In the genomic region with DNA sequence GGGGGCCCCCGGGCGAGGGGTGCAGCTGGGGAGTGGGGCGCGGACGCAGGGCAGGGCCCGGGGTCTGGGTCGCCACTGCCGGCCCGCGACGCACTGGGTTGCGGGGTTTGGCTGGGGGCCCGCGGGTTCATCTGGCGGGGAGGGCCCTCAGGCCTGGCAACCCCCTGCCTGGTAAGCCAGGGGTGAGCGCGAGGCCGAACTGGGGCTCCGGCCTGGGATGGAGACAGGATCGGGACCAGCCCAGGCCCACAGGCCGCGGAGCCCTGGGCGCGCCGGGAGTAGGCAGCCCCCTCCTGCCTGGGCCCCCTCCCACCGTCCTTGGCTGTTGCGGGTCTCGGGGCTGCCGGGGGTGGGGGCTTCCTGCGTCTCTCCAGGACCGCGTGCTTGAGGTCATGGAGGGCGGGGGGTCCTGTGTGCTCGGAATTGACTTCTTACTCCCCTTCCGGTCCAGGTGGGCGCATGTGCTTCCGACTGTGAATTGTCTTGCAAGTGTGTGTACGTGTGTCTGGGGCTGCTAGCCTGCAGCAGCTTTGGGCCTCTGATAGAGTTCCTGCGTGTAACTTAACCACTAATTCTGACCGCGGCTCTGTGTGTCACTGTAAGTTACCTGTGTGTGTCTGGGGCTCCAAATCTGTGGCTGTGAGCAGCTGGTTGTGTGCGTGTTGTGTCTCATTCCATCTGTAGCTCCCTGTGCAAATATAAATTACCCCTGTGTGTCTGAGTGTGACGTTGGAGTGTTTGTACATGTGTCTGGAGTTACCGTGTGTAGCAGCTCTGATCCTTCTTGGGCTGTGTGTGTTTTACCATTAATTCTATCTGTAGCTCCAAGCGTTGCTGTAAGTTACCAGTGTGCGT, we compare ENCODE assay signal across 8 cellular contexts. TPM values are rescaled to one million over a fixed set of nuclear protein-coding genes. Genes with fewer than 3 reads are reported as not detected.
A peak's percentile ranks its signal among the peaks of the same experiment; 100 is the strongest.
DNase-seq lines count a peak whose midpoint lies in the region; ATAC-seq and TF ChIP-seq lines count a peak whose summit lies in the region.

No MANE protein-coding gene starts in this region.

- H3K36me3 ChIP-seq in naive thymus-derived CD4-positive, alpha-beta T cell (ENCODE audit: control insufficient read depth in 2 of 3, insufficient read depth in 3 of 3, low read length in 3 of 3), result peaks cover 0 to 28% (median 0%) of the 10 kb centered on the region in 3 experiments
- no peaks in the 10 kb centered on the region for H3K36me3 ChIP-seq in thoracic aorta

- intact Hi-C loops in naive thymus-derived CD4-positive, alpha-beta T cell (cut with micrococcal nuclease), result loop anchor here (1.0 to 10.0 kb wide), 4 partner anchors 13 to 266 kb away; partner anchors contain the start of genes HPN (in 1 of the 2) and ZNF181 (in 1 of the 2)

- ATAC-seq in GM19372 (IDR thresholded peaks at IDR 0.05; ENCODE audit: low read depth, unreplicated experiment) (peak; percentile 4), thoracic aorta (ENCODE audit: insufficient number of reproducible peaks, low FRiP score, low read depth) (no peak), GM18519 (IDR thresholded peaks at IDR 0.05; ENCODE audit: low FRiP score, unreplicated experiment) (no peak)
- peak; percentile 46 for ATAC-seq in naive thymus-derived CD4-positive, alpha-beta T cell

- TF ChIP-seq POLR2A in erythroblast (IDR thresholded peaks at IDR 0.05; ENCODE audit: low read length), result no peak

- H3K9me3 ChIP-seq in naive thymus-derived CD4-positive, alpha-beta T cell (ENCODE audit: control insufficient read depth in 2 of 3, low read length in 3 of 3), result no peaks in the 10 kb centered on the region
- H3K9me3 ChIP-seq in thoracic aorta, result no peaks in the 10 kb centered on the region

- H3K4me3 ChIP-seq in AG10803 (ENCODE audit: low read length) (peak overlapping the region; percentile 74), thoracic aorta (peak overlapping the region; percentile 95)
- peak overlapping the region; percentile 72 for H3K4me3 ChIP-seq in naive thymus-derived CD4-positive, alpha-beta T cell (ENCODE audit: low read length)

- POLR2A ChIA-PET in naive thymus-derived CD4-positive, alpha-beta T cell (lab: Charles Lee), result interaction anchor here (0.7 to 10.7 kb wide), 15 partner anchors 11 to 267 kb away, joined by 3 to 237 read pairs (median 4); partner anchors contain the start of genes ZNF30 and ZNF792

- TF ChIP-seq CTCF in AG10803 (conservative IDR thresholded peaks at IDR 0.05; ENCODE audit: low read length) (no peak), thoracic aorta (IDR thresholded peaks at IDR 0.05) (no peak)

- H3K4me3 Mint-ChIP-seq in naive thymus-derived CD4-positive, alpha-beta T cell, result peak overlapping the region; percentile 94 to 100 (median 98)

- H3K27ac ChIP-seq in naive thymus-derived CD4-positive, alpha-beta T cell (ENCODE audit: low read depth, low read length), result peak overlapping the region; percentile 97
- peak overlapping the region; percentile 100 for H3K27ac ChIP-seq in thoracic aorta

- H3K36me3 Mint-ChIP-seq in naive thymus-derived CD4-positive, alpha-beta T cell, result peaks cover 6 to 23% (median 12%) of the 10 kb centered on the region in 5 donors

- H3K9me3 Mint-ChIP-seq in naive thymus-derived CD4-positive, alpha-beta T cell, result peaks cover 0 to 4% (median 0%) of the 10 kb centered on the region in 11 donors

- H3K27me3 ChIP-seq in naive thymus-derived CD4-positive, alpha-beta T cell (ENCODE audit: control insufficient read depth in 2 of 2, insufficient read depth in 2 of 2, low read length in 2 of 2), result no peaks in the 10 kb centered on the region
- H3K27me3 ChIP-seq in thoracic aorta (replicated peaks; ENCODE audit: insufficient read depth), result no peaks in the 10 kb centered on the region

- H3K4me1 Mint-ChIP-seq in naive thymus-derived CD4-positive, alpha-beta T cell, result peaks cover 57 to 83% (median 70%) of the 10 kb centered on the region in 7 donors

- peak overlapping the region; percentile 94 to 100 (median 97) for H3K27ac Mint-ChIP-seq in naive thymus-derived CD4-positive, alpha-beta T cell

- peaks cover 62 to 66% of the 10 kb centered on the region in 2 donors for H3K4me1 ChIP-seq in naive thymus-derived CD4-positive, alpha-beta T cell (ENCODE audit: control insufficient read depth in 2 of 2, insufficient read depth in 2 of 2, low read length in 2 of 2)
- H3K4me1 ChIP-seq in thoracic aorta (ENCODE audit: control insufficient read depth in 1 of 2, low read depth in 2 of 2), result peaks cover 3 to 60% of the 10 kb centered on the region in 2 donors

- DNase-seq in AG10803 (ENCODE audit: low read depth) (peak; percentile 34), NCI-H526 (lab: John Stamatoyannopoulos, UW) (peak; percentile 60 to 78), erythroblast (lab: John Stamatoyannopoulos, UW) (peak; percentile 33 to 52), thoracic aorta (ENCODE audit: low spot score) (no peak)
- DNase-seq in activated CD8-positive, alpha-beta memory T cell treated with anti-CD3 and anti-CD28 coated beads, Interleukin-2, amount 50 U/mL, for 4 hours, result peak; percentile 56
- DNase-seq in naive thymus-derived CD4-positive, alpha-beta T cell, result peak in 8 of 9 donors; percentile 61 to 76 (median 70)

- no peaks in the 10 kb centered on the region for H3K27me3 Mint-ChIP-seq in naive thymus-derived CD4-positive, alpha-beta T cell

- CTCF ChIA-PET in naive thymus-derived CD4-positive, alpha-beta T cell (lab: Charles Lee), result interaction anchor here (0.5 to 3.6 kb wide), 9 partner anchors 11 to 212 kb away, joined by 3 to 39 read pairs (median 3); no protein-coding TSS in a partner anchor

RNA-seq across cellular contexts. Expression of gene GRAMD1A, which starts 0.8 kb away (rescaled TPM):
- total RNA-seq in naive thymus-derived CD4-positive, alpha-beta T cell, result 100 to 1,000 TPM in 4 of 5 experiments, 10 to 100 TPM in 1; 90.1 to 286 (median 253) TPM
- polyA plus RNA-seq in naive thymus-derived CD4-positive, alpha-beta T cell, result 10 to 100 TPM; 33.6 to 74.9 TPM
- total RNA-seq in thoracic aorta, result 10 to 100 TPM; 42.9 to 83.5 TPM

RNA-seq across cellular contexts. Expression of gene SCN1B, which starts 29.4 kb away (rescaled TPM):
- total RNA-seq in naive thymus-derived CD4-positive, alpha-beta T cell, result 1 to 10 TPM in 4 of 5 experiments, under 1 TPM in 1; 0.48 to 1.9 (median 1.8) TPM
- under 1 TPM in 1 of 2 donors, not detected in 1; 0.23 TPM for polyA plus RNA-seq in naive thymus-derived CD4-positive, alpha-beta T cell
- 10 to 100 TPM; 25.1 to 26.0 TPM for total RNA-seq in thoracic aorta

RNA-seq across cellular contexts. Expression of gene ZNF792, which starts 36.8 kb away (rescaled TPM):
- 10 to 100 TPM; 11.0 to 33.9 (median 14.7) TPM for total RNA-seq in naive thymus-derived CD4-positive, alpha-beta T cell
- polyA plus RNA-seq in naive thymus-derived CD4-positive, alpha-beta T cell, result 10 to 100 TPM; 18.3 to 23.5 TPM
- total RNA-seq in thoracic aorta, result 1 to 10 TPM; 5.5 to 8.5 TPM

RNA-seq across cellular contexts. Expression of gene HPN, which starts 40.6 kb away (rescaled TPM):
- total RNA-seq in naive thymus-derived CD4-positive, alpha-beta T cell, result not detected
- polyA plus RNA-seq in naive thymus-derived CD4-positive, alpha-beta T cell, result not detected
- 1 to 10 TPM in 1 of 2 donors, under 1 TPM in 1; 0.35 to 5.4 TPM for total RNA-seq in thoracic aorta

Comparison
In these comparisons a context has a peak if more than half of its experiments do, and no peak if none do; other contexts are left out.
1. ATAC-seq: peak in GM19372 (single experiment) and naive thymus-derived CD4-positive, alpha-beta T cell (single experiment); none in thoracic aorta (single experiment) and GM18519 (single experiment).
2. RNA of gene SCN1B, which starts 29.4 kb away (total RNA-seq): 25.1 to 26.0 TPM in thoracic aorta; 0.48 to 1.9 TPM in naive thymus-derived CD4-positive, alpha-beta T cell; every median in the first group is over 4 times any median in the second.
3. Peak in every context shown above with its lines, with median percentiles within 50 percentile points of each other: H3K4me3 ChIP-seq.